ENCODE assay signal across 33 cellular contexts in the genomic region with DNA sequence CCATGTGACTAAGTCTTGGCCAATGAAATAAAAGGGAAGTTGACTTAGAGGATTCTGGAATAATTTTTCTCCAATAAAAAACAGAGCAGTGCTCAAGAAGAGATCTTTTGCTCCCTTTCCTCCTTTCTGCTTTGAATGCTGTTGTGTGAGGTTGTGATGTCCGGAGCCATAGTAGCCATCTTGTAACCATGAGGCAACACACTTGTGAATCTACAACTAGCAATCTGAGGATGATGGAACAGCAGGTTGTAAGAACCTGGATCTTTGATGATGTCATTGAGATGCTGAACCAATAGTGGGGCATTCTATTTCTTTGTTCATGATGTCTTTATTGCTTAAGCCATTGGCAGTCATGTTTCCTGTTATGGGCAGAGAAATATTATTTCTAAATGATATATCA.
DNase-seq lines count a peak whose midpoint lies in the region; ATAC-seq, FAIRE-seq and TF ChIP-seq lines count a peak whose summit lies in the region.
"Had no signal": no experiment of that assay in that cellular context is flagged by ENCODE, and none has a peak within 500 bp of the region (broad histone marks: within the 10 kb centered on the region; RNA-seq: fewer than 3 reads in every experiment).

No MANE protein-coding gene starts in this region.

- H2BK20ac ChIP-seq in H1 (ENCODE audit: low read length), result no peak overlapping the region

- no peak overlapping the region for H2AFZ ChIP-seq in HepG2 (ENCODE audit: low read length)
- no peak overlapping the region for H2AFZ ChIP-seq in K562 (ENCODE audit: low read depth, low read length)
- H2AFZ ChIP-seq in H1 (ENCODE audit: low read length), result no peak overlapping the region

- FAIRE-seq in HepG2 (lab: Jason Lieb, UNC), result no peak
- no peak for FAIRE-seq in K562 (lab: Jason Lieb, UNC)
- no peak for FAIRE-seq in H1 (lab: Jason Lieb, UNC)
- FAIRE-seq: A204.1, A549, D721Med had no signal

- H2BK12ac ChIP-seq in H1 (ENCODE audit: low read depth, low read length), result no peak overlapping the region

- no peak overlapping the region for H4K5ac ChIP-seq in H1 (ENCODE audit: insufficient read length, low read depth, low read length)

- H4K20me1 ChIP-seq in HepG2 (ENCODE audit: insufficient read depth, low read length) (no peaks in the 10 kb centered on the region), K562 (replicated peaks; ENCODE audit: control insufficient read depth, insufficient read depth, low read length) (no peaks in the 10 kb centered on the region), H1 (replicated peaks in 1 of 2; ENCODE audit: control insufficient read depth in 1 of 2, insufficient read depth in 2 of 2, low read length in 2 of 2) (no peaks in the 10 kb centered on the region)
- H4K20me1 ChIP-seq: BLaER1; BLaER1 treated with 17β-estradiol and CSF1 and Interleukin-3, amounts not matched to agents 10 nM and 100 nM had no signal

- intact Hi-C loops in HepG2 (cut with micrococcal nuclease; ENCODE audit: unreplicated experiment) (no loop called here), right lobe of liver (cut with DNase I) (no loop called here), K562 (cut with micrococcal nuclease) (no loop called here)

- H3K23ac ChIP-seq in H1 (ENCODE audit: insufficient read length), result no peak overlapping the region

- TF ChIP-seq CTCF in HepG2 (CRISPR knock-in tag; IDR thresholded peaks at IDR 0.05) (no peak), right lobe of liver (IDR thresholded peaks at IDR 0.05) (no peak), K562 (IDR thresholded peaks at IDR 0.05 in 2 of 3, conservative IDR thresholded peaks at IDR 0.05 in 1 of 3; ENCODE audit: insufficient read depth in 2 of 3, low read depth in 1 of 3, low read length in 3 of 3) (no peak), H1 (IDR thresholded peaks at IDR 0.05; ENCODE audit: control extremely low read depth in 1 of 3, insufficient read depth in 1 of 3, low read depth in 1 of 3, low read length in 3 of 3) (no peak)

- no peak for TF ChIP-seq EP300 in HepG2 (IDR thresholded peaks at IDR 0.05; ENCODE audit: low read depth in 2 of 2, low read length in 2 of 2)
- TF ChIP-seq EP300 in HepG2 (CRISPR knock-in tag; IDR thresholded peaks at IDR 0.05; ENCODE audit: borderline replicate concordance), result no peak
- no peak for TF ChIP-seq EP300 in K562 (IDR thresholded peaks at IDR 0.05; ENCODE audit: low read length)
- no peak for TF ChIP-seq EP300 in H1 (IDR thresholded peaks at IDR 0.05; ENCODE audit: borderline replicate concordance in 1 of 2, low read depth in 2 of 2, low read length in 2 of 2)

- no peak overlapping the region for H3K9ac ChIP-seq in HepG2 (ENCODE audit: insufficient read depth, low read depth, low read length)
- H3K9ac ChIP-seq in K562 (ENCODE audit: insufficient read depth in 1 of 2, low read depth in 2 of 2, low read length in 2 of 2), result no peak overlapping the region
- H3K9ac ChIP-seq in H1 (replicated peaks in 1 of 4; ENCODE audit: extremely low read depth in 1 of 4, low read depth in 3 of 4, low read length in 3 of 4), result no peak overlapping the region
- H3K9ac ChIP-seq: BLaER1; BLaER1 treated with 17β-estradiol and CSF1 and Interleukin-3, amounts not matched to agents 10 nM and 100 nM had no signal

- 38% methylated on average over 1 of the region's 1 CpG for whole genome bisulfite sequencing in HepG2 (ENCODE audit: low lambda C conversion rate)
- 89% methylated on average over 1 of the region's 1 CpG for WGBS in right lobe of liver (ENCODE audit: insufficient coverage, low coverage, low lambda C conversion rate, missing lambda C conversion rate)
- 0% methylated on average over 1 of the region's 1 CpG for WGBS in K562 (ENCODE audit: insufficient coverage, low coverage, missing lambda C conversion rate)
- 75% methylated on average over 1 of the region's 1 CpG; no CpG with 5 or more reads in 1 of the 2 experiments for WGBS in H1 (ENCODE audit: extremely low coverage in 1 of 2, insufficient coverage in 1 of 2, insufficient read length in 1 of 2, insufficient replicate concordance in 2 of 2, low coverage in 1 of 2, low lambda C conversion rate in 2 of 2, missing lambda C conversion rate in 1 of 2), 2 experiments

- TF ChIP-seq RAD21 in HepG2 (CRISPR knock-in tag; IDR thresholded peaks at IDR 0.05) (no peak), K562 (CRISPR knock-in tag; conservative IDR thresholded peaks at IDR 0.05 in 1 of 2, IDR thresholded peaks at IDR 0.05 in 1 of 2) (no peak), H1 (IDR thresholded peaks at IDR 0.05 in 1 of 2, conservative IDR thresholded peaks at IDR 0.05 in 1 of 2; ENCODE audit: low read depth in 2 of 2, low read length in 2 of 2) (no peak)

- no peak overlapping the region for H4K91ac ChIP-seq in H1 (replicated peaks; ENCODE audit: insufficient read length, low read length)

- H3K27ac ChIP-seq in HepG2 (ENCODE audit: extremely low read length, insufficient read depth, low read length) (no peak overlapping the region), right lobe of liver (no peak overlapping the region), K562 (ENCODE audit: extremely low read depth, low read depth, low read length) (no peak overlapping the region), H1 (ENCODE audit: low read depth, low read length) (no peak overlapping the region)
- H3K27ac ChIP-seq: 22Rv1; A549; BLaER1; BLaER1 treated with 17β-estradiol and CSF1 and Interleukin-3, amounts not matched to agents 10 nM and 100 nM; C4-2B had no signal

- DNase-seq in HepG2 (ENCODE audit: low spot score), result no peak
- no peak for DNase-seq in right lobe of liver
- DNase-seq in K562 (ENCODE audit: extremely low read depth in 1 of 4, low spot score in 3 of 4), result no peak
- no peak for DNase-seq in H1 (ENCODE audit: low read depth in 1 of 2, low spot score in 2 of 2)
- DNase-seq in HuH-7.5 (ENCODE audit: low spot score), result no peak
- DNase-seq in SKM-1 treated with dmso at 0.1 percent for 144 hours (lab: John Stamatoyannopoulos, UW; ENCODE audit: unreplicated experiment), result no peak
- DNase-seq: 8988T; ACHN; AML-193; BE2C; C1 segment of cervical spinal cord; Caco-2; Calu3; CD4-positive, alpha-beta memory T cell; CD4-positive, alpha-beta T cell; CD4-positive, CD25-positive, alpha-beta regulatory T cell; CD8-positive, alpha-beta memory T cell; CD8-positive, alpha-beta T cell; COR-L47; DMS 273 treated with DMSO at 0.1 percent for 48 hours; DMS153; DMS53; DMS79; DMS79 treated with DMSO at 0.1 percent for 48 hours; DND-41; EL had no signal

- H3K4me3 ChIP-seq in HepG2 (replicated peaks in 1 of 3; ENCODE audit: insufficient read depth in 1 of 3, low read depth in 2 of 3, low read length in 3 of 3) (no peak overlapping the region), right lobe of liver (no peak overlapping the region), K562 (no peak overlapping the region), H1 (ENCODE audit: extremely low read depth in 1 of 4, insufficient read depth in 2 of 4, low read depth in 3 of 4, low read length in 4 of 4) (no peak overlapping the region)
- H3K4me3 ChIP-seq: A549; BLaER1; BLaER1 treated with 17β-estradiol and CSF1 and Interleukin-3, amounts not matched to agents 10 nM and 100 nM had no signal

- CTCF ChIA-PET in HepG2 (lab: Yijun Ruan, JAX; ENCODE audit: low intra/inter-chr PET ratio, low total read pairs), result no interaction called here
- CTCF ChIA-PET in K562 (lab: Yijun Ruan, JAX; ENCODE audit: low intra/inter-chr PET ratio), result no interaction called here
- CTCF ChIA-PET in H1 (lab: Charles Lee; ENCODE audit: partially characterized antibody), result no interaction called here

- in situ Hi-C loops in HepG2 (cut with HindIII; ENCODE audit: extremely low pct_ligation_motif_present, low pct_unique_long_range_greater_than_20kb), result no loop called here
- in situ Hi-C loops in K562 (cut with MboI), result no loop called here

- H3K4me1 ChIP-seq in HepG2 (ENCODE audit: insufficient read depth, low read length) (peaks cover 16% of the 10 kb centered on the region), right lobe of liver (no peaks in the 10 kb centered on the region), K562 (replicated peaks in 1 of 2; ENCODE audit: control insufficient read depth in 2 of 2, insufficient read depth in 2 of 2, low read length in 2 of 2) (no peaks in the 10 kb centered on the region), H1 (replicated peaks in 1 of 4; ENCODE audit: control insufficient read depth in 3 of 4, insufficient read depth in 4 of 4, low read length in 3 of 4) (peaks cover 0 to 7% (median 3%) of the 10 kb centered on the region in 4 experiments; a peak in 3 of 7 replicates)
- H3K4me1 ChIP-seq: A549; BE2C; BLaER1; BLaER1 treated with 17β-estradiol and CSF1 and Interleukin-3, amounts not matched to agents 10 nM and 100 nM; Caco-2 had no signal

- TF ChIP-seq POLR2A in HepG2 (IDR thresholded peaks at IDR 0.05; ENCODE audit: insufficient read depth in 1 of 2, low read depth in 2 of 2, low read length in 2 of 2) (no peak), right lobe of liver (IDR thresholded peaks at IDR 0.05) (no peak), K562 (conservative IDR thresholded peaks at IDR 0.05) (no peak), H1 (IDR thresholded peaks at IDR 0.05; ENCODE audit: control extremely low read depth in 1 of 2, low read depth in 2 of 2, low read length in 2 of 2) (no peak)

- POLR2A ChIA-PET in HepG2 (lab: Yijun Ruan, JAX) (no interaction called here), K562 (lab: Yijun Ruan, JAX) (no interaction called here), H1 (lab: Charles Lee; ENCODE audit: partially characterized antibody) (interaction anchor here (1.5 kb wide), 1 partner anchor 23 kb away, joined by 3 read pairs; no protein-coding TSS in a partner anchor)

- no peak overlapping the region for H3K14ac ChIP-seq in H1 (ENCODE audit: insufficient read length)

- H3K9me1 ChIP-seq in K562 (ENCODE audit: control insufficient read depth, insufficient read depth, low read length), result no peaks in the 10 kb centered on the region

- H3K4ac ChIP-seq in H1 (replicated peaks; ENCODE audit: insufficient read length, low read depth, low read length), result no peak overlapping the region

- no peak overlapping the region for H2BK5ac ChIP-seq in H1 (ENCODE audit: low read depth, low read length)

- H3K27me3 ChIP-seq in HepG2 (ENCODE audit: control insufficient read depth in 1 of 2, insufficient read depth in 2 of 2, low read length in 2 of 2) (0 out of 5 replicates have a peak, but pooled peaks cover 0 to 3% of the 10 kb centered on the region in 2 experiments), right lobe of liver (no peaks in the 10 kb centered on the region), K562 (ENCODE audit: control insufficient read depth in 2 of 2, insufficient read depth in 2 of 2, low read length in 2 of 2) (no peaks in the 10 kb centered on the region), H1 (replicated peaks in 1 of 4; ENCODE audit: control insufficient read depth in 3 of 4, extremely low read depth in 1 of 4, insufficient read depth in 3 of 4, low read length in 3 of 4) (no peaks in the 10 kb centered on the region)
- H3K27me3 ChIP-seq: BE2C; BLaER1; BLaER1 treated with 17β-estradiol and CSF1 and Interleukin-3, amounts not matched to agents 10 nM and 100 nM had no signal

- H3K23me2 ChIP-seq in H1 (ENCODE audit: low read depth, low read length), result no peaks in the 10 kb centered on the region

- no peak overlapping the region for H3K56ac ChIP-seq in H1 (replicated peaks; ENCODE audit: insufficient read length, low read depth, low read length)

- H3K9me3 ChIP-seq in HepG2 (ENCODE audit: low read length), result no peaks in the 10 kb centered on the region
- no peaks in the 10 kb centered on the region for H3K9me3 ChIP-seq in right lobe of liver
- no peaks in the 10 kb centered on the region for H3K9me3 ChIP-seq in K562 (replicated peaks; ENCODE audit: control insufficient read depth, insufficient read depth, low read depth, low read length)
- H3K9me3 ChIP-seq in H1 (ENCODE audit: insufficient read depth in 2 of 2, low read depth in 1 of 2, low read length in 1 of 2), result peaks cover 3% of the 10 kb centered on the region in 2 experiments; a peak in 1 of 4 replicates
- H3K9me3 ChIP-seq: A549, BE2C, Caco-2 had no signal

- BruUV-seq in HepG2 (replicated peaks; lab: Mats Ljungman, UMichigan) (no TSS peak), K562 (replicated peaks; lab: Mats Ljungman, UMichigan) (no TSS peak)

- H3K79me2 ChIP-seq in HepG2 (ENCODE audit: insufficient read depth, low read length) (no peaks in the 10 kb centered on the region), K562 (ENCODE audit: control insufficient read depth, insufficient read depth, low read length) (no peaks in the 10 kb centered on the region), H1 (ENCODE audit: control insufficient read depth in 1 of 2, insufficient read depth in 2 of 2, low read length in 2 of 2) (no peaks in the 10 kb centered on the region)

- ATAC-seq in HepG2 (no peak), right lobe of liver (no peak), K562 (no peak)
- ATAC-seq: A549; CD8-positive, alpha-beta T cell had no signal

- H4K8ac ChIP-seq in H1 (ENCODE audit: extremely low read depth, insufficient read depth, low read length), result no peak overlapping the region

- no peak overlapping the region for H3K18ac ChIP-seq in H1 (ENCODE audit: extremely low read depth, low read length)

- H3K36me3 ChIP-seq in HepG2 (replicated peaks in 1 of 2; ENCODE audit: control insufficient read depth in 1 of 2, insufficient read depth in 2 of 2, low read length in 2 of 2) (no peaks in the 10 kb centered on the region), right lobe of liver (no peaks in the 10 kb centered on the region), K562 (ENCODE audit: control insufficient read depth, insufficient read depth, low read length) (no peaks in the 10 kb centered on the region), H1 (ENCODE audit: control insufficient read depth in 2 of 4, insufficient read depth in 4 of 4, low read length in 3 of 4) (no peaks in the 10 kb centered on the region)
- H3K36me3 ChIP-seq: BE2C; BLaER1; BLaER1 treated with 17β-estradiol and CSF1 and Interleukin-3, amounts not matched to agents 10 nM and 100 nM had no signal

- no peaks in the 10 kb centered on the region for H3K79me1 ChIP-seq in H1 (ENCODE audit: low read depth, low read length)

- no peak overlapping the region for H2AK5ac ChIP-seq in H1 (ENCODE audit: low read depth, low read length)

- H2BK15ac ChIP-seq in H1 (ENCODE audit: low read length), result 0 out of 2 replicates have a peak overlapping the region, but pooled peaks have one; percentile 8

- H3K4me2 ChIP-seq in HepG2 (ENCODE audit: low read depth, low read length) (no peak overlapping the region), K562 (ENCODE audit: insufficient read depth, low read length) (no peak overlapping the region), H1 (ENCODE audit: insufficient read depth in 1 of 2, low read depth in 2 of 2, low read length in 2 of 2) (no peak overlapping the region)
- H3K4me2 ChIP-seq: A549; BLaER1; BLaER1 treated with 17β-estradiol and CSF1 and Interleukin-3, amounts not matched to agents 10 nM and 100 nM had no signal

- no peak overlapping the region for H2BK120ac ChIP-seq in H1 (replicated peaks; ENCODE audit: low read depth, low read length)
